In the genomic region with DNA sequence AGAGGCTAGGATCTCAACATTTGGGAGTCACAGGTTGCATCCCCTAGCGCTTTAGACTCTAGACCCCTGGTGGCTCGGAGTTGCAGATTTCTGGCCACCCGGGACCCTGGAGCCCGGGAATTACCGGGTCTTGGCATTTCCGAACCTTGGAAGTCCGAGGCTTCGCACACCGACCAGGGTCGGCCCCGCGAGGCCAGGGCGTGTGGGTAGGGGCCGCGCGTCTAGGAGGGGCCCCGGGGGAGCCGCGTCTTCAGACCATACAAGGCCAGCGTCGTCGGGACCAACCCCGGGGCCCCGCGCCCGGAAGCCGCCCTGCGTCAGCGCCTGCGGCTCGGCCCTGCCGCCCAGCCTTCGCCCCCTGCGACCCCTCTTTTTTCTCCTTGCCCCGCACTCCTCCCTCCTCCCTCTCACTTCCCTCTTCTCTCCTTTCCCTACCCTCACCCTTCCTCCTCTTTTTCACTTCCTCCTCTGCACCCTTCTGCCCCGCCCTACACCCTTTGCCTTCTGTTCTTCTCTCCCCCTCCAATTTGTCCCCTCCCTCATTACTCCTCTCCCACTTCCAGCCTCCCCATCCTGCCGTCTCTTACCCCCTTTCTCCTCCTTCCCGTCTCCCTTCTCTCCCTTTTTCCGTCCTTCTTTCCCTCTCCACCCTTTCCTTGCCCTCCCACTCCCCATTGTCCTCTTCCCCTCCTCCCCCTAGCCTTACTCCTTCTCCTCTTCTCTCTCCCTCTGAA, we compare ENCODE assay signal across 8 cellular contexts. TPM values are rescaled to one million over a fixed set of nuclear protein-coding genes. Genes with fewer than 3 reads are reported as not detected.
DNase-seq lines count a peak whose midpoint lies in the region; ATAC-seq, FAIRE-seq and TF ChIP-seq lines count a peak whose summit lies in the region.

No MANE protein-coding gene starts in this region.

- H3K36me3 ChIP-seq in HUES48 (ENCODE audit: control insufficient read depth, insufficient read depth, low read length) (0 out of 2 replicates have a peak, but pooled peaks cover 7% of the 10 kb centered on the region), K562 (ENCODE audit: control insufficient read depth, insufficient read depth, low read length) (peaks cover 13% of the 10 kb centered on the region; the same call in 1 of the 3 replicates), iPS-15b (ENCODE audit: control insufficient read depth, insufficient read depth, low read length) (peaks cover 12% of the 10 kb centered on the region), skeletal muscle satellite cell (ENCODE audit: insufficient read depth, low read length) (peaks cover 15% of the 10 kb centered on the region)

- peak overlapping the region; percentile 85 for H2AFZ ChIP-seq in K562 (ENCODE audit: low read depth, low read length)

- peak; percentile 82 for TF ChIP-seq POLR2A in K562 (conservative IDR thresholded peaks at IDR 0.05)

- WGBS in K562 (ENCODE audit: insufficient coverage, low coverage, missing lambda C conversion rate): under 1% methylated on average over 32 of the region's 39 CpGs

- H3K4me2 ChIP-seq in K562 (ENCODE audit: insufficient read depth, low read length) (peak overlapping the region; percentile 85), skeletal muscle satellite cell (ENCODE audit: low read length) (peak overlapping the region; percentile 86)

- H3K9me1 ChIP-seq in K562 (ENCODE audit: control insufficient read depth, insufficient read depth, low read length): no peaks in the 10 kb centered on the region

- TF ChIP-seq CTCF in K562 (IDR thresholded peaks at IDR 0.05 in 2 of 3, conservative IDR thresholded peaks at IDR 0.05 in 1 of 3; ENCODE audit: insufficient read depth in 2 of 3, low read depth in 1 of 3, low read length in 3 of 3): 0 out of 6 replicates have a peak, but pooled peaks of 1 of the 3 experiments have one; percentile 1

- TSS peak; percentile 65 for BruUV-seq in K562 (replicated peaks; lab: Mats Ljungman, UMichigan)

- H3K4me3 ChIP-seq in HUES48 (ENCODE audit: low read depth, low read length) (peak overlapping the region; percentile 81), K562 (peak overlapping the region; percentile 61), iPS-15b (ENCODE audit: low read depth, low read length) (peak overlapping the region; percentile 95), skeletal muscle satellite cell (ENCODE audit: low read length) (peak overlapping the region; percentile 80)

- H3K9me3 ChIP-seq in HUES48 (ENCODE audit: control insufficient read depth, insufficient read depth, low read length) (no peaks in the 10 kb centered on the region), K562 (replicated peaks; ENCODE audit: control insufficient read depth, insufficient read depth, low read depth, low read length) (no peaks in the 10 kb centered on the region), iPS-15b (ENCODE audit: control insufficient read depth, insufficient read depth, low read length) (no peaks in the 10 kb centered on the region), skeletal muscle satellite cell (replicated peaks; ENCODE audit: low read length) (no peaks in the 10 kb centered on the region)

- H3K27ac ChIP-seq in HUES48 (ENCODE audit: low read depth, low read length) (peak overlapping the region; percentile 97), K562 (ENCODE audit: extremely low read depth, low read depth, low read length) (peak overlapping the region; percentile 98)

- TF ChIP-seq EP300 in K562 (IDR thresholded peaks at IDR 0.05; ENCODE audit: low read length): no peak

- H4K20me1 ChIP-seq in K562 (replicated peaks; ENCODE audit: control insufficient read depth, insufficient read depth, low read length): peaks cover 4% of the 10 kb centered on the region; the same call in 1 of the 2 replicates

- FAIRE-seq in K562 (lab: Jason Lieb, UNC) (no peak), HTR-8/SVneo (lab: Jason Lieb, UNC) (no peak)

- CTCF ChIA-PET in K562 (lab: Yijun Ruan, JAX; ENCODE audit: low intra/inter-chr PET ratio): interaction anchor here (0.6 to 3.7 kb wide), 3 partner anchors 12 to 89 kb away, joined by 4 to 74 read pairs (median 4); a partner anchor contains a TSS

- H3K79me2 ChIP-seq in K562 (ENCODE audit: control insufficient read depth, insufficient read depth, low read length): peaks cover 62% of the 10 kb centered on the region

- H3K4me1 ChIP-seq in HUES48 (ENCODE audit: control insufficient read depth, insufficient read depth, low read length) (peaks cover 37% of the 10 kb centered on the region), K562 (replicated peaks in 1 of 2; ENCODE audit: control insufficient read depth in 2 of 2, insufficient read depth in 2 of 2, low read length in 2 of 2) (peaks cover 50 to 74% of the 10 kb centered on the region in 2 experiments), iPS-15b (ENCODE audit: control insufficient read depth, insufficient read depth, low read length) (peaks cover 24% of the 10 kb centered on the region), skeletal muscle satellite cell (ENCODE audit: control insufficient read depth, insufficient read depth, low read length) (peaks cover 35% of the 10 kb centered on the region)

- DNase-seq in Daoy (ENCODE audit: low read depth) (peak; percentile 67), T-helper 1 cell (peak; percentile 61 to 82 (median 75)), K562 (ENCODE audit: extremely low read depth in 1 of 4, low spot score in 3 of 4) (peak; percentile 43 to 68 (median 53)), HTR-8/SVneo (ENCODE audit: insufficient read length, low spot score) (no peak), A172 (ENCODE audit: low spot score) (no peak)

- H3K27me3 ChIP-seq in HUES48 (ENCODE audit: control insufficient read depth, insufficient read depth, low read length) (no peaks in the 10 kb centered on the region), K562 (ENCODE audit: control insufficient read depth in 2 of 2, insufficient read depth in 2 of 2, low read length in 2 of 2) (no peaks in the 10 kb centered on the region), iPS-15b (ENCODE audit: control insufficient read depth, insufficient read depth, low read length) (no peaks in the 10 kb centered on the region), skeletal muscle satellite cell (ENCODE audit: control insufficient read depth, insufficient read depth, low read length) (no peaks in the 10 kb centered on the region)

- intact Hi-C loops in K562 (cut with micrococcal nuclease): loop anchor here (2.0 to 5.0 kb wide), 4 partner anchors 67 to 288 kb away; a partner anchor contains a TSS

- TF ChIP-seq RAD21 in K562 (CRISPR knock-in tag; conservative IDR thresholded peaks at IDR 0.05 in 1 of 2, IDR thresholded peaks at IDR 0.05 in 1 of 2): no peak

- POLR2A ChIA-PET in K562 (lab: Yijun Ruan, JAX): interaction anchor here (2.1 to 4.0 kb wide), 3 partner anchors 12 to 26 kb away, joined by 12 to 18 read pairs (median 16); a partner anchor contains a TSS

- peak; percentile 16 for ATAC-seq in K562

- H3K9ac ChIP-seq in HUES48 (ENCODE audit: low read depth, low read length): peak overlapping the region; percentile 91
- H3K9ac ChIP-seq in K562 (ENCODE audit: insufficient read depth in 1 of 2, low read depth in 2 of 2, low read length in 2 of 2): peak overlapping the region; percentile 91 to 94
- H3K9ac ChIP-seq in iPS-15b (ENCODE audit: low read depth, low read length): peak overlapping the region; percentile 95
- H3K9ac ChIP-seq in skeletal muscle satellite cell (ENCODE audit: low read depth, low read length): peak overlapping the region; percentile 91

- in situ Hi-C loops in K562 (cut with MboI): no loop called here

RNA-seq across cellular contexts. Expression of a gene that starts 2.4 kb away (rescaled TPM):
- total RNA-seq in Daoy (2014; rRNA removed; shearing (Covaris generic)): 3.0 and 6.9 TPM in 2 replicates
- 36.8 and 97.0 TPM in 2 replicates for total RNA-seq in K562 (2011; cell fraction: chromatin; rRNA removed; ENCODE audit: low replicate concordance)
- 44.7 and 54.0 TPM in 2 replicates for total RNA-seq in K562 (2011; cell fraction: nucleolus; rRNA removed)
- total RNA-seq in K562 (2011; cell fraction: nucleoplasm; rRNA removed): 35.4 and 61.8 TPM in 2 replicates
- total RNA-seq in K562 (2014; rRNA removed): 9.8 and 17.1 TPM in 2 replicates
- total RNA-seq in K562 (2014; rRNA removed; fragmentation: Illumina TruSeq; extraction: Trizol): 5.9 and 6.8 TPM in 2 replicates
- 8.1 and 11.4 TPM in 2 replicates for total RNA-seq in K562 (2015; rRNA removed; fragmentation: Illumina TruSeq; extraction: Trizol)
- 41.1 and 45.7 TPM in 2 replicates for total RNA-seq in K562 (2021)
- polyA plus RNA-seq in K562 (2011; rRNA removed): 5.4 and 8.5 TPM in 2 replicates
- polyA plus RNA-seq in K562 (2011; cell fraction: cytosol; rRNA removed): 4.2 and 6.3 TPM in 2 replicates
- 32.9 and 103 TPM in 2 replicates for polyA plus RNA-seq in K562 (2011; cell fraction: nucleus; rRNA removed)
- polyA plus RNA-seq in K562 (2012): 22.1 and 34.0 TPM in 2 replicates
- 18.6 and 27.7 TPM in 2 replicates for polyA plus RNA-seq in K562 (2014; fragmentation: Illumina TruSeq; extraction: Trizol)
- polyA plus RNA-seq in K562 (2014; fragmentation: Nextera tagmentation; extraction: Ambion mirVana): 1 to 10 TPM in 1 of 2 experiments, under 1 TPM in 1; 0.98 to 3.0 TPM
- 14.9 and 18.0 TPM in 2 replicates for polyA plus RNA-seq in K562 (2014; rRNA removed)
- polyA minus RNA-seq in K562 (2011; rRNA and poly(A)+ RNA removed): 2.7 TPM in 2 replicates
- 15.3 and 25.7 TPM in 2 replicates for polyA minus RNA-seq in K562 (2011; cell fraction: cytosol; rRNA and poly(A)+ RNA removed)
- 14.0 and 19.9 TPM in 2 replicates for polyA minus RNA-seq in K562 (2011; cell fraction: nucleus; rRNA and poly(A)+ RNA removed)
- 11.1 and 12.4 TPM in 2 replicates for total RNA-seq in skeletal muscle satellite cell (2012; rRNA removed)
- 11.4 and 17.3 TPM in 2 replicates for total RNA-seq in A172 (2014; rRNA removed; shearing (Covaris generic))

RNA-seq across cellular contexts. Expression of a gene that starts 3.4 kb away (rescaled TPM):
- 0.21 and 2.1 TPM in 2 replicates for total RNA-seq in Daoy (2014; rRNA removed; shearing (Covaris generic))
- total RNA-seq in K562 (2011; cell fraction: chromatin; rRNA removed; ENCODE audit: low replicate concordance): 9.5 and 19.1 TPM in 2 replicates
- 17.8 and 18.8 TPM in 2 replicates for total RNA-seq in K562 (2011; cell fraction: nucleolus; rRNA removed)
- total RNA-seq in K562 (2011; cell fraction: nucleoplasm; rRNA removed): 15.0 and 15.3 TPM in 2 replicates
- total RNA-seq in K562 (2014; rRNA removed): 3.5 and 7.1 TPM in 2 replicates
- 1.8 and 2.8 TPM in 2 replicates for total RNA-seq in K562 (2014; rRNA removed; fragmentation: Illumina TruSeq; extraction: Trizol)
- 3.7 and 3.8 TPM in 2 replicates for total RNA-seq in K562 (2015; rRNA removed; fragmentation: Illumina TruSeq; extraction: Trizol)
- 17.1 and 20.1 TPM in 2 replicates for total RNA-seq in K562 (2021)
- polyA plus RNA-seq in K562 (2011; rRNA removed): 1.0 and 2.0 TPM in 2 replicates
- 1.8 and 3.0 TPM in 2 replicates for polyA plus RNA-seq in K562 (2011; cell fraction: cytosol; rRNA removed)
- polyA plus RNA-seq in K562 (2011; cell fraction: nucleus; rRNA removed): 12.7 and 20.7 TPM in 2 replicates
- polyA plus RNA-seq in K562 (2012): 14.4 and 28.7 TPM in 2 replicates
- polyA plus RNA-seq in K562 (2014; fragmentation: Illumina TruSeq; extraction: Trizol): 12.5 and 13.4 TPM in 2 replicates
- polyA plus RNA-seq in K562 (2014; fragmentation: Nextera tagmentation; extraction: Ambion mirVana): 1 to 10 TPM; 1.3 to 1.5 TPM
- 9.2 and 9.5 TPM in 2 replicates for polyA plus RNA-seq in K562 (2014; rRNA removed)
- 0.63 and 0.66 TPM in 2 replicates for polyA minus RNA-seq in K562 (2011; rRNA and poly(A)+ RNA removed)
- polyA minus RNA-seq in K562 (2011; cell fraction: cytosol; rRNA and poly(A)+ RNA removed): 6.1 and 7.0 TPM in 2 replicates
- 11.0 and 12.8 TPM in 2 replicates for polyA minus RNA-seq in K562 (2011; cell fraction: nucleus; rRNA and poly(A)+ RNA removed)
- total RNA-seq in skeletal muscle satellite cell (2012; rRNA removed): 8.6 and 10.5 TPM in 2 replicates
- total RNA-seq in A172 (2014; rRNA removed; shearing (Covaris generic)): 0.50 and 1.5 TPM in 2 replicates

RNA-seq across cellular contexts. Expression of a gene that starts 18.9 kb away (rescaled TPM):
- total RNA-seq in Daoy (2014; rRNA removed; shearing (Covaris generic)): 20.7 and 41.1 TPM in 2 replicates
- total RNA-seq in K562 (2011; cell fraction: chromatin; rRNA removed; ENCODE audit: low replicate concordance): 7.8 and 14.7 TPM in 2 replicates
- total RNA-seq in K562 (2011; cell fraction: nucleolus; rRNA removed): 12.0 and 12.7 TPM in 2 replicates
- total RNA-seq in K562 (2011; cell fraction: nucleoplasm; rRNA removed): 13.0 and 17.4 TPM in 2 replicates
- total RNA-seq in K562 (2014; rRNA removed) (16.0 and 22.6 TPM in 2 replicates), K562 (2014; rRNA removed; fragmentation: Illumina TruSeq; extraction: Trizol) (7.0 and 7.2 TPM in 2 replicates), K562 (2015; rRNA removed; fragmentation: Illumina TruSeq; extraction: Trizol) (11.2 and 11.7 TPM in 2 replicates), K562 (2021) (17.3 and 18.0 TPM in 2 replicates)
- polyA plus RNA-seq in K562 (2011; rRNA removed) (11.7 and 12.4 TPM in 2 replicates), K562 (2014; fragmentation: Illumina TruSeq; extraction: Trizol) (18.0 and 19.2 TPM in 2 replicates), K562 (2014; fragmentation: Nextera tagmentation; extraction: Ambion mirVana) (1 to 10 TPM; 1.8 to 2.8 TPM), K562 (2014; rRNA removed) (15.1 and 22.5 TPM in 2 replicates)
- polyA plus RNA-seq in K562 (2011; cell fraction: cytosol; rRNA removed): 18.4 and 30.0 TPM in 2 replicates
- polyA plus RNA-seq in K562 (2011; cell fraction: nucleus; rRNA removed): 5.3 and 8.7 TPM in 2 replicates
- polyA plus RNA-seq in K562 (2012): 14.0 and 19.0 TPM in 2 replicates
- polyA minus RNA-seq in K562 (2011; rRNA and poly(A)+ RNA removed): 6.4 and 10.6 TPM in 2 replicates
- 5.9 and 9.0 TPM in 2 replicates for polyA minus RNA-seq in K562 (2011; cell fraction: cytosol; rRNA and poly(A)+ RNA removed)
- polyA minus RNA-seq in K562 (2011; cell fraction: nucleus; rRNA and poly(A)+ RNA removed): 15.9 and 16.3 TPM in 2 replicates
- total RNA-seq in skeletal muscle satellite cell (2012; rRNA removed): 15.5 and 17.5 TPM in 2 replicates
- total RNA-seq in A172 (2014; rRNA removed; shearing (Covaris generic)): 20.9 and 24.7 TPM in 2 replicates

RNA-seq across cellular contexts. Expression of a gene that starts 19.1 kb away (rescaled TPM):
- 43.2 and 56.7 TPM in 2 replicates for total RNA-seq in Daoy (2014; rRNA removed; shearing (Covaris generic))
- total RNA-seq in K562 (2011; cell fraction: chromatin; rRNA removed; ENCODE audit: low replicate concordance): 59.0 and 87.9 TPM in 2 replicates
- 51.6 and 65.2 TPM in 2 replicates for total RNA-seq in K562 (2011; cell fraction: nucleolus; rRNA removed)
- 40.5 and 40.8 TPM in 2 replicates for total RNA-seq in K562 (2011; cell fraction: nucleoplasm; rRNA removed)
- total RNA-seq in K562 (2014; rRNA removed) (41.2 and 50.5 TPM in 2 replicates), K562 (2014; rRNA removed; fragmentation: Illumina TruSeq; extraction: Trizol) (22.6 and 23.2 TPM in 2 replicates), K562 (2015; rRNA removed; fragmentation: Illumina TruSeq; extraction: Trizol) (37.0 and 39.8 TPM in 2 replicates), K562 (2021) (30.7 and 33.8 TPM in 2 replicates)
- polyA plus RNA-seq in K562 (2011; rRNA removed) (30.1 and 31.6 TPM in 2 replicates), K562 (2014; fragmentation: Illumina TruSeq; extraction: Trizol) (41.1 and 45.0 TPM in 2 replicates), K562 (2014; fragmentation: Nextera tagmentation; extraction: Ambion mirVana) (1 to 10 TPM; 1.5 to 1.7 TPM), K562 (2014; rRNA removed) (32.4 and 43.5 TPM in 2 replicates)
- polyA plus RNA-seq in K562 (2011; cell fraction: cytosol; rRNA removed): 31.4 and 56.3 TPM in 2 replicates
- 65.9 and 73.6 TPM in 2 replicates for polyA plus RNA-seq in K562 (2011; cell fraction: nucleus; rRNA removed)
- polyA plus RNA-seq in K562 (2012): 37.5 and 43.8 TPM in 2 replicates
- 38.6 and 43.3 TPM in 2 replicates for polyA minus RNA-seq in K562 (2011; rRNA and poly(A)+ RNA removed)
- 21.1 and 21.3 TPM in 2 replicates for polyA minus RNA-seq in K562 (2011; cell fraction: cytosol; rRNA and poly(A)+ RNA removed)
- 33.7 and 58.5 TPM in 2 replicates for polyA minus RNA-seq in K562 (2011; cell fraction: nucleus; rRNA and poly(A)+ RNA removed)
- 24.8 and 26.0 TPM in 2 replicates for total RNA-seq in skeletal muscle satellite cell (2012; rRNA removed)
- total RNA-seq in A172 (2014; rRNA removed; shearing (Covaris generic)): 55.3 and 69.9 TPM in 2 replicates

RNA-seq across cellular contexts. Expression of a gene that starts 25.7 kb away (rescaled TPM):
- 54.9 and 71.8 TPM in 2 replicates for total RNA-seq in Daoy (2014; rRNA removed; shearing (Covaris generic))
- 222 and 453 TPM in 2 replicates for total RNA-seq in K562 (2011; cell fraction: chromatin; rRNA removed; ENCODE audit: low replicate concordance)
- 784 and 1,002 TPM in 2 replicates for total RNA-seq in K562 (2011; cell fraction: nucleolus; rRNA removed)
- total RNA-seq in K562 (2011; cell fraction: nucleoplasm; rRNA removed): 878 and 1,583 TPM in 2 replicates
- total RNA-seq in K562 (2014; rRNA removed) (2,011 and 2,125 TPM in 2 replicates), K562 (2014; rRNA removed; fragmentation: Illumina TruSeq; extraction: Trizol) (82.6 and 146 TPM in 2 replicates), K562 (2015; rRNA removed; fragmentation: Illumina TruSeq; extraction: Trizol) (114 and 137 TPM in 2 replicates), K562 (2021) (3,072 and 3,267 TPM in 2 replicates)
- polyA plus RNA-seq in K562 (2011; rRNA removed) (1,618 and 2,255 TPM in 2 replicates), K562 (2014; fragmentation: Illumina TruSeq; extraction: Trizol) (2,204 and 2,973 TPM in 2 replicates), K562 (2014; fragmentation: Nextera tagmentation; extraction: Ambion mirVana) (1,000 to 10,000 TPM; 2,545 to 3,175 TPM), K562 (2014; rRNA removed) (3,400 and 3,671 TPM in 2 replicates)
- 6,767 and 7,935 TPM in 2 replicates for polyA plus RNA-seq in K562 (2011; cell fraction: cytosol; rRNA removed)
- polyA plus RNA-seq in K562 (2011; cell fraction: nucleus; rRNA removed): 1,399 and 1,697 TPM in 2 replicates
- polyA plus RNA-seq in K562 (2012): 3,974 and 4,107 TPM in 2 replicates
- polyA minus RNA-seq in K562 (2011; rRNA and poly(A)+ RNA removed): 1,356 and 1,489 TPM in 2 replicates
- 1,901 and 2,445 TPM in 2 replicates for polyA minus RNA-seq in K562 (2011; cell fraction: cytosol; rRNA and poly(A)+ RNA removed)
- polyA minus RNA-seq in K562 (2011; cell fraction: nucleus; rRNA and poly(A)+ RNA removed): 274 and 520 TPM in 2 replicates
- 42.8 and 55.0 TPM in 2 replicates for total RNA-seq in skeletal muscle satellite cell (2012; rRNA removed)
- total RNA-seq in A172 (2014; rRNA removed; shearing (Covaris generic)): 145 and 262 TPM in 2 replicates

Comparison
In these comparisons a context has a peak if more than half of its experiments do, and no peak if none do; other contexts are left out.
1. DNase-seq: peak in Daoy (single experiment), T-helper 1 cell (5 of 5) and K562 (4 of 4); none in HTR-8/SVneo (single experiment) and A172 (single experiment).
2. Peak in every context shown above with its lines, with median percentiles within 50 percentile points of each other: H3K4me3 ChIP-seq and H3K9ac ChIP-seq.